Comparison of ENCODE assay signal across 29 cellular contexts in genomic region chr4:24168658-24169057, GRCh38.
"Had no signal": no experiment of that assay in that cellular context is flagged by ENCODE, and none has a peak within 500 bp of the region (broad histone marks: within the 10 kb centered on the region; RNA-seq: fewer than 3 reads in every experiment).

No MANE protein-coding gene starts in this region.

- H3K27me3 ChIP-seq: neutrophil, pancreas, spleen, suprapubic skin, testis, tibial artery, transverse colon, upper lobe of right lung, uterus had no signal

- H3K4me1 ChIP-seq: pancreas, prostate gland, spleen, suprapubic skin, testis, tibial artery, transverse colon, upper lobe of right lung, uterus had no signal

- ATAC-seq: naive thymus-derived CD8-positive, alpha-beta T cell; natural killer cell treated with Interleukin-12 subunit alpha and Interleukin-12 subunit beta and Interleukin-15 and Interleukin-18, amount 100 ng/mL, for 72 hours; pancreas; right cardiac atrium; sciatic nerve; stimulated activated memory B cell treated with anti-CD40 and anti-IgM and Interleukin-4, amounts not matched to agents 10 μg/mL and 1 μg/mL and 100 μg/mL, for 72 hours; stimulated activated naive CD8-positive, alpha-beta T cell treated with anti-CD3 and anti-CD28 coated beads, Interleukin-15, amount 100 ng/mL, for 72 hours; stimulated activated naive CD8-positive, alpha-beta T cell treated with anti-CD3 and anti-CD28 coated beads, Interleukin-15, Interleukin-2, amounts not matched to agents 100 U/mL and 50 U/mL, for 24 hours; upper lobe of right lung had no signal

- H3K4me3 ChIP-seq: pancreas, prostate gland, skin epidermis, smooth muscle cell, spleen, suprapubic skin, testis, tibial artery, transverse colon, upper lobe of right lung, uterus had no signal

- H3K9me3 ChIP-seq: neutrophil, pancreas, prostate gland, spleen, suprapubic skin, testis, tibial artery, transverse colon, upper lobe of right lung, uterus had no signal

- H3K36me3 ChIP-seq: neutrophil, pancreas, prostate gland, spleen, suprapubic skin, tibial artery, transverse colon, upper lobe of right lung, uterus had no signal

- H3K27ac ChIP-seq: neutrophil, pancreas, prostate gland, skin epidermis, spleen, suprapubic skin, testis, tibial artery, transverse colon, upper lobe of right lung, uterus had no signal

- FAIRE-seq: pancreas had no signal

- DNase-seq: naive thymus-derived CD8-positive, alpha-beta T cell; nephron progenitor cell; nucleus accumbens; pancreas; retina; right cardiac atrium; spleen; stimulated activated CD4-positive, alpha-beta T cell treated with anti-CD3 and anti-CD28 coated beads, Interleukin-12 subunit alpha, Interleukin-12 subunit beta, amount 100 ng/mL, for 4 hours; stimulated activated CD4-positive, alpha-beta T cell treated with anti-CD3 and anti-CD28 coated beads, Interleukin-1b, Interleukin-23, amount 100 ng/mL, for 48 hours; stimulated activated CD4-positive, alpha-beta T cell treated with anti-CD3 and anti-CD28 coated beads, Interleukin-4, amount 100 ng/mL, for 1 hour; stimulated activated CD4-positive, alpha-beta T cell treated with anti-CD3 and anti-CD28 coated beads, Interleukin-4, amount 100 ng/mL, for 4 hours; stimulated activated CD8-positive, alpha-beta memory T cell treated with anti-CD3 and anti-CD28 coated beads, Interleukin-4, amount 100 ng/mL, for 48 hours; stimulated activated naive CD4-positive, alpha-beta T cell; stimulated activated naive CD8-positive, alpha-beta T cell treated with anti-CD3 and anti-CD28 coated beads, Interleukin-15, amount 100 ng/mL, for 72 hours; stimulated activated naive CD8-positive, alpha-beta T cell treated with anti-CD3 and anti-CD28 coated beads, Interleukin-15, Interleukin-2, amounts not matched to agents 100 U/mL and 50 U/mL, for 24 hours; substantia nigra; testis; tibial artery; transverse colon; upper lobe of right lung; uterus had no signal

- H3K4me2 ChIP-seq: smooth muscle cell had no signal
